Comparison of ENCODE assay signal across 9 cellular contexts in the genomic region with DNA sequence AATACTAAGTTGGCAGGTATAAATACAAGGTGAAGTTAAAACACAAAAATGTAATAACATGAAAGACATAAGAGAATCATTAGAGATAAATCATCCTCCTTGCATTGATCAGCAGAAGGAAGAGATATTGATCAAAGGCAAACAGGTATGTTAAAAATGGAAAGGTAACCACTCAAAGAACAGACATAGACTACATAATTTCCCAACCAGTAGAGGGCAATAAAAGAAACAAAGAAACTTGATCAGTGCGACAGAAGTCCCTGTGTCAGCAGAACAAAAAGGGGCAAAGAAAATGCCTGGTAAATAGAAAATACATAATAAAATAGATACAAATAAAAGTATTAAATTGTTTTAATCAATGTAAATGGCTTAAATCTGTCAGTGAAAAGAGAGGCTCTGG. TPM values are rescaled to one million over a fixed set of nuclear protein-coding genes. Genes with fewer than 3 reads are reported as not detected.
DNase-seq lines count a peak whose midpoint lies in the region; ATAC-seq and TF ChIP-seq lines count a peak whose summit lies in the region.
"Had no signal": no experiment of that assay in that cellular context is flagged by ENCODE, and none has a peak within 500 bp of the region (broad histone marks: within the 10 kb centered on the region; RNA-seq: fewer than 3 reads in every experiment).

No MANE protein-coding gene starts in this region.

- H3K36me3 ChIP-seq in ascending aorta: peaks cover 0 to 23% of the 10 kb centered on the region in 2 donors

- no peaks in the 10 kb centered on the region for H3K9me3 ChIP-seq in ascending aorta

- intact Hi-C loops in ascending aorta (cut with DNase I): loop anchor here (2.0 kb wide), 1 partner anchor 154 kb away; no protein-coding TSS in a partner anchor

- DNase-seq in EH (ENCODE audit: low read depth): peak; percentile 7
- DNase-seq in NCI-H1105 (lab: John Stamatoyannopoulos, UW): peak; percentile 11
- no peak for DNase-seq in ascending aorta (ENCODE audit: low spot score in 2 of 2)
- DNase-seq in medulla oblongata (ENCODE audit: extremely low spot score): peak; percentile 57
- no peak for DNase-seq in islet precursor cell
- DNase-seq in NCI-H1930 (lab: John Stamatoyannopoulos, UW): no peak
- DNase-seq in activated CD4-positive, alpha-beta T cell treated with anti-CD3 and anti-CD28 coated beads, Interleukin-2, amount 50 U/mL, for 1 hour: no peak
- DNase-seq: activated CD4-positive, alpha-beta T cell treated with anti-CD3 and anti-CD28 coated beads for 36 hours had no signal

- no peak overlapping the region for H3K27ac ChIP-seq in ascending aorta

- H3K4me1 ChIP-seq in ascending aorta: no peaks in the 10 kb centered on the region

- ATAC-seq in GM21717 (IDR thresholded peaks at IDR 0.05; ENCODE audit: unreplicated experiment): no peak
- ATAC-seq: activated CD4-positive, alpha-beta T cell treated with anti-CD3 and anti-CD28 coated beads for 36 hours had no signal

- H3K4me3 ChIP-seq in ascending aorta: no peak overlapping the region

- H3K27me3 ChIP-seq in ascending aorta: no peaks in the 10 kb centered on the region

- TF ChIP-seq CTCF in ascending aorta (IDR thresholded peaks at IDR 0.05): peak in 2 of 3 experiments; percentile 16 to 36

RNA-seq across cellular contexts. Expression of gene FAM228A, which starts 53.6 kb away (rescaled TPM):
- total RNA-seq in ascending aorta: not detected

Comparison
In these comparisons a context has a peak if more than half of its experiments do, and no peak if none do; other contexts are left out.
1. DNase-seq: peak in EH (single experiment), NCI-H1105 (single experiment) and medulla oblongata (single experiment); none in ascending aorta (0 of 2), islet precursor cell (single experiment), NCI-H1930 (0 of 2) and activated CD4-positive, alpha-beta T cell treated with anti-CD3 and anti-CD28 coated beads, Interleukin-2, amount 50 U/mL, for 1 hour (single experiment).